Comparison of ENCODE assay signal across 13 cellular contexts in the genomic region with DNA sequence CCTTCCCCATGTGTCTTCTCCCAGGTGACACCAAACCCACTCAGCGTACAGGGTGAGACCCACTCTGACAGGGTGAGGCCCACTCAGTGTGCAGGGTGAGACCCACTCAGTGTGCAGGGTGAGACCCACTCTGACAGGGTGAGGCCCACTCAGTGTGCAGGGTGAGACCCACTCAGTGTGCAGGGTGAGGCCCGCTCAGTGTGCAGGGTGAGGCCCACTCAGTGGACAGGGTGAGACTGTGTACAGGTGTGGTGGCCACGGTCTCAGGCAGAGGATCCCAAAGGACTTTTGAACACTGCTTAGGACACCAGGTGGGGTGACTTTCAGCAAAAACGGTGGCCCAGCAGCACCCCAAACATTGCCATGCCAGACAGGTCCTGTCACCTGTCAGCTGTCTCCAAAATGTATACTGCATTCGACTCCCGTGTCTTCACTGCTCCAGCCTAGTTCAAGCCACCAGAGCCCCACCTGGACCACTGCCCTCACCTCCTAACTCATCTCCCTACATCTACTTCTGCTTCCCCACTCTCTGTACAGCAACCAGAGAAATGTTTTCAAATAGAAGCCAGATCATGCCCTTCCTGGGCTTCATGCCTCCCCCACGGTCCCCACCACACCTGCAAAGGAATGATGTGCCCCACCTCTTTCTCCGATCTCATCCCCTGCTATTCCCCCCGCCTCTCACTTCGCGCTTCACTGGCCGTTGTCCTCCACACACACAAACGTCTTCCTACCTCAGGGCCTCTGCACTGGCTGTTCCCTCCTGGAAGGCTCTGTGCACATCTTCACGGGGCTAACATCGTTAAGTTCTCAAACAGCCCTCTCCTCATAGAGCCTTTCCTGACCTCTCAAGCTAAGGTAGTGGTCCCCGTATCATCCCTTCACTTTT. TPM values are rescaled to one million over a fixed set of nuclear protein-coding genes. Genes with fewer than 3 reads are reported as not detected.
DNase-seq lines count a peak whose midpoint lies in the region; ATAC-seq, FAIRE-seq and TF ChIP-seq lines count a peak whose summit lies in the region.
"Had no signal": no experiment of that assay in that cellular context is flagged by ENCODE, and none has a peak within 500 bp of the region (broad histone marks: within the 10 kb centered on the region; RNA-seq: fewer than 3 reads in every experiment).

No MANE protein-coding gene starts in this region.

- H3K9me3 Mint-ChIP-seq in naive thymus-derived CD4-positive, alpha-beta T cell: no peaks in the 10 kb centered on the region
- H3K9me3 Mint-ChIP-seq: activated CD4-positive, alpha-beta memory T cell treated with anti-CD3 and anti-CD28 coated beads, Interleukin-2, amount 10 ng/mL, durations not matched to agents 7 days and 5 days had no signal

- CTCF ChIA-PET in HepG2 (lab: Yijun Ruan, JAX; ENCODE audit: low intra/inter-chr PET ratio, low total read pairs): no interaction called here
- CTCF ChIA-PET in H1 (lab: Charles Lee; ENCODE audit: partially characterized antibody): interaction anchor here (0.7 to 7.4 kb wide), 7 partner anchors 9 to 67 kb away, joined by 3 to 66 read pairs (median 8); no protein-coding TSS in a partner anchor
- CTCF ChIA-PET in naive thymus-derived CD4-positive, alpha-beta T cell (lab: Charles Lee): no interaction called here

- H2BK120ac ChIP-seq in H1 (replicated peaks; ENCODE audit: low read depth, low read length): no peak overlapping the region

- no peaks in the 10 kb centered on the region for H3K23me2 ChIP-seq in H1 (ENCODE audit: low read depth, low read length)

- H2BK12ac ChIP-seq in H1 (ENCODE audit: low read depth, low read length): 0 out of 2 replicates have a peak overlapping the region, but pooled peaks have one; percentile 17

- no peak overlapping the region for H3K18ac ChIP-seq in H1 (ENCODE audit: extremely low read depth, low read length)

- ATAC-seq in HepG2 (peak; percentile 9; the same call in 1 of the 3 replicates), right lobe of liver (no peak), HG03432 (IDR thresholded peaks at IDR 0.05; ENCODE audit: unreplicated experiment) (no peak)
- ATAC-seq in naive thymus-derived CD4-positive, alpha-beta T cell: peak; percentile 34

- H3K27ac ChIP-seq in HepG2 (ENCODE audit: extremely low read length, insufficient read depth, low read length): no peak overlapping the region
- H3K27ac ChIP-seq in right lobe of liver: peak overlapping the region in 1 of 3 donors; percentile 36
- no peak overlapping the region for H3K27ac ChIP-seq in H1 (ENCODE audit: low read depth, low read length)
- H3K27ac ChIP-seq in naive thymus-derived CD4-positive, alpha-beta T cell (ENCODE audit: low read depth, low read length): no peak overlapping the region

- no peak overlapping the region for H2BK15ac ChIP-seq in H1 (ENCODE audit: low read length)

- in situ Hi-C loops in HepG2 (cut with HindIII; ENCODE audit: extremely low pct_ligation_motif_present, low pct_unique_long_range_greater_than_20kb) (loop anchor here (5.0 kb wide), 1 partner anchor 53 kb away; the partner anchor contains the start of gene ACBD3), KBM-7 (cut with MboI; ENCODE audit: low pct_unique_long_range_greater_than_20kb, low sequenced_read_pairs) (no loop called here)

- H3K9ac ChIP-seq in HepG2 (ENCODE audit: insufficient read depth, low read depth, low read length) (peak overlapping the region; percentile 47; the same call in 1 of the 2 replicates), H1 (replicated peaks in 1 of 4; ENCODE audit: extremely low read depth in 1 of 4, low read depth in 3 of 4, low read length in 3 of 4) (no peak overlapping the region)

- H3K36me3 ChIP-seq in HepG2 (replicated peaks in 1 of 2; ENCODE audit: control insufficient read depth in 1 of 2, insufficient read depth in 2 of 2, low read length in 2 of 2): no peaks in the 10 kb centered on the region
- no peaks in the 10 kb centered on the region for H3K36me3 ChIP-seq in right lobe of liver
- no peaks in the 10 kb centered on the region for H3K36me3 ChIP-seq in H1 (ENCODE audit: control insufficient read depth in 2 of 4, insufficient read depth in 4 of 4, low read length in 3 of 4)
- H3K36me3 ChIP-seq in naive thymus-derived CD4-positive, alpha-beta T cell (ENCODE audit: control insufficient read depth in 2 of 3, insufficient read depth in 3 of 3, low read length in 3 of 3): no peaks in the 10 kb centered on the region

- H3K23ac ChIP-seq in H1 (ENCODE audit: insufficient read length): no peak overlapping the region

- H4K8ac ChIP-seq in H1 (ENCODE audit: extremely low read depth, insufficient read depth, low read length): no peak overlapping the region

- no peaks in the 10 kb centered on the region for H4K20me1 ChIP-seq in HepG2 (ENCODE audit: insufficient read depth, low read length)
- no peaks in the 10 kb centered on the region for H4K20me1 ChIP-seq in H1 (replicated peaks in 1 of 2; ENCODE audit: control insufficient read depth in 1 of 2, insufficient read depth in 2 of 2, low read length in 2 of 2)

- H3K4me2 ChIP-seq in HepG2 (ENCODE audit: low read depth, low read length) (no peak overlapping the region), H1 (ENCODE audit: insufficient read depth in 1 of 2, low read depth in 2 of 2, low read length in 2 of 2) (no peak overlapping the region)

- POLR2A ChIA-PET in HepG2 (lab: Yijun Ruan, JAX): no interaction called here
- POLR2A ChIA-PET in H1 (lab: Charles Lee; ENCODE audit: partially characterized antibody): interaction anchor here (1.1 to 1.9 kb wide), 4 partner anchors 11 to 24 kb away, joined by 3 to 17 read pairs (median 5); no protein-coding TSS in a partner anchor
- POLR2A ChIA-PET in naive thymus-derived CD4-positive, alpha-beta T cell (lab: Charles Lee): interaction anchor here (0.8 kb wide), 1 partner anchor 15 kb away, joined by 3 read pairs; no protein-coding TSS in a partner anchor

- 0 out of 2 replicates have a peak overlapping the region, but pooled peaks have one; percentile 32 for H2BK5ac ChIP-seq in H1 (ENCODE audit: low read depth, low read length)

- H4K5ac ChIP-seq in H1 (ENCODE audit: insufficient read length, low read depth, low read length): no peak overlapping the region

- H2AK5ac ChIP-seq in H1 (ENCODE audit: low read depth, low read length): no peak overlapping the region

- H3K4me1 Mint-ChIP-seq in naive thymus-derived CD4-positive, alpha-beta T cell: peaks cover 0 to 5% (median 0%) of the 10 kb centered on the region in 7 donors
- H3K4me1 Mint-ChIP-seq: activated CD4-positive, alpha-beta memory T cell treated with anti-CD3 and anti-CD28 coated beads, Interleukin-2, amount 10 ng/mL, durations not matched to agents 7 days and 5 days had no signal

- TF ChIP-seq RAD21 in HepG2 (CRISPR knock-in tag; IDR thresholded peaks at IDR 0.05) (no peak), H1 (IDR thresholded peaks at IDR 0.05 in 1 of 2, conservative IDR thresholded peaks at IDR 0.05 in 1 of 2; ENCODE audit: low read depth in 2 of 2, low read length in 2 of 2) (no peak)

- TF ChIP-seq EP300 in HepG2 (IDR thresholded peaks at IDR 0.05; ENCODE audit: low read depth in 2 of 2, low read length in 2 of 2) (no peak), HepG2 (CRISPR knock-in tag; IDR thresholded peaks at IDR 0.05; ENCODE audit: borderline replicate concordance) (no peak), H1 (IDR thresholded peaks at IDR 0.05; ENCODE audit: borderline replicate concordance in 1 of 2, low read depth in 2 of 2, low read length in 2 of 2) (no peak)

- H4K91ac ChIP-seq in H1 (replicated peaks; ENCODE audit: insufficient read length, low read length): no peak overlapping the region

- H3K4ac ChIP-seq in H1 (replicated peaks; ENCODE audit: insufficient read length, low read depth, low read length): no peak overlapping the region

- H3K56ac ChIP-seq in H1 (replicated peaks; ENCODE audit: insufficient read length, low read depth, low read length): no peak overlapping the region

- 86% methylated on average over 16 of the region's 16 CpGs for WGBS in HepG2 (ENCODE audit: low lambda C conversion rate)
- 50% methylated on average over 12 of the region's 16 CpGs for WGBS in right lobe of liver (ENCODE audit: insufficient coverage, low coverage, low lambda C conversion rate, missing lambda C conversion rate)
- WGBS in H1 (ENCODE audit: extremely low coverage in 1 of 2, insufficient coverage in 1 of 2, insufficient read length in 1 of 2, insufficient replicate concordance in 2 of 2, low coverage in 1 of 2, low lambda C conversion rate in 2 of 2, missing lambda C conversion rate in 1 of 2), 2 experiments: 85% methylated on average over 16 of the region's 16 CpGs; no CpG with 5 or more reads in 1 of the 2 experiments

- H3K27me3 ChIP-seq in HepG2 (ENCODE audit: control insufficient read depth in 1 of 2, insufficient read depth in 2 of 2, low read length in 2 of 2) (no peaks in the 10 kb centered on the region), right lobe of liver (no peaks in the 10 kb centered on the region), H1 (replicated peaks in 1 of 4; ENCODE audit: control insufficient read depth in 3 of 4, extremely low read depth in 1 of 4, insufficient read depth in 3 of 4, low read length in 3 of 4) (no peaks in the 10 kb centered on the region)
- H3K27me3 ChIP-seq in naive thymus-derived CD4-positive, alpha-beta T cell (ENCODE audit: control insufficient read depth in 2 of 2, insufficient read depth in 2 of 2, low read length in 2 of 2): no peaks in the 10 kb centered on the region

- no peak for FAIRE-seq in HepG2 (lab: Jason Lieb, UNC)
- no peak for FAIRE-seq in H1 (lab: Jason Lieb, UNC)
- FAIRE-seq in urothelium cell line (lab: Jason Lieb, UNC): peak; percentile 46

- no peaks in the 10 kb centered on the region for H3K79me1 ChIP-seq in H1 (ENCODE audit: low read depth, low read length)

- TF ChIP-seq CTCF in HepG2 (CRISPR knock-in tag; IDR thresholded peaks at IDR 0.05): no peak
- no peak for TF ChIP-seq CTCF in right lobe of liver (IDR thresholded peaks at IDR 0.05)
- TF ChIP-seq CTCF in H1 (IDR thresholded peaks at IDR 0.05; ENCODE audit: control extremely low read depth in 1 of 3, insufficient read depth in 1 of 3, low read depth in 1 of 3, low read length in 3 of 3): no peak

- peaks cover 0 to 2% (median 0%) of the 10 kb centered on the region in 5 donors for H3K36me3 Mint-ChIP-seq in naive thymus-derived CD4-positive, alpha-beta T cell

- H3K4me3 Mint-ChIP-seq in naive thymus-derived CD4-positive, alpha-beta T cell: no peak overlapping the region
- H3K4me3 Mint-ChIP-seq: activated CD4-positive, alpha-beta memory T cell treated with anti-CD3 and anti-CD28 coated beads, Interleukin-2, amount 10 ng/mL, durations not matched to agents 7 days and 5 days had no signal

- no peaks in the 10 kb centered on the region for H3K27me3 Mint-ChIP-seq in naive thymus-derived CD4-positive, alpha-beta T cell
- H3K27me3 Mint-ChIP-seq: activated CD4-positive, alpha-beta memory T cell treated with anti-CD3 and anti-CD28 coated beads, Interleukin-2, amount 10 ng/mL, durations not matched to agents 7 days and 5 days had no signal

- peaks cover 49% of the 10 kb centered on the region for H3K4me1 ChIP-seq in HepG2 (ENCODE audit: insufficient read depth, low read length)
- peaks cover 0 to 14% (median 5%) of the 10 kb centered on the region in 4 donors for H3K4me1 ChIP-seq in right lobe of liver
- H3K4me1 ChIP-seq in H1 (replicated peaks in 1 of 4; ENCODE audit: control insufficient read depth in 3 of 4, insufficient read depth in 4 of 4, low read length in 3 of 4): peaks cover 3 to 11% (median 7%) of the 10 kb centered on the region in 4 experiments; a peak in 6 of 7 replicates
- no peaks in the 10 kb centered on the region for H3K4me1 ChIP-seq in naive thymus-derived CD4-positive, alpha-beta T cell (ENCODE audit: control insufficient read depth in 2 of 2, insufficient read depth in 2 of 2, low read length in 2 of 2)

- no peak overlapping the region for H2AFZ ChIP-seq in HepG2 (ENCODE audit: low read length)
- no peak overlapping the region for H2AFZ ChIP-seq in H1 (ENCODE audit: low read length)

- H3K4me3 ChIP-seq in HepG2 (replicated peaks in 1 of 3; ENCODE audit: insufficient read depth in 1 of 3, low read depth in 2 of 3, low read length in 3 of 3): no peak overlapping the region
- H3K4me3 ChIP-seq in right lobe of liver: no peak overlapping the region
- H3K4me3 ChIP-seq in H1 (ENCODE audit: extremely low read depth in 1 of 4, insufficient read depth in 2 of 4, low read depth in 3 of 4, low read length in 4 of 4): no peak overlapping the region
- H3K4me3 ChIP-seq in naive thymus-derived CD4-positive, alpha-beta T cell (ENCODE audit: low read length): no peak overlapping the region

- no TSS peak for BruUV-seq in HepG2 (replicated peaks; lab: Mats Ljungman, UMichigan)

- TF ChIP-seq POLR2A in HepG2 (IDR thresholded peaks at IDR 0.05; ENCODE audit: insufficient read depth in 1 of 2, low read depth in 2 of 2, low read length in 2 of 2) (no peak), right lobe of liver (IDR thresholded peaks at IDR 0.05) (no peak), H1 (IDR thresholded peaks at IDR 0.05; ENCODE audit: control extremely low read depth in 1 of 2, low read depth in 2 of 2, low read length in 2 of 2) (no peak)

- DNase-seq in HepG2 (ENCODE audit: low spot score) (no peak), right lobe of liver (no peak), H1 (ENCODE audit: low read depth in 1 of 2, low spot score in 2 of 2) (peak in 1 of 2 experiments; percentile 39), urothelium cell line (ENCODE audit: low spot score) (no peak), KBM-7 (no peak)
- no peak for DNase-seq in naive thymus-derived CD4-positive, alpha-beta T cell
- no peak for DNase-seq in activated CD4-positive, alpha-beta T cell treated with anti-CD3 and anti-CD28 coated beads for 48 hours
- DNase-seq: activated CD4-positive, alpha-beta memory T cell treated with anti-CD3 and anti-CD28 coated beads, Interleukin-2, amount 10 ng/mL, durations not matched to agents 7 days and 5 days; cortex of kidney; GDM1; stimulated activated CD4-positive, alpha-beta T cell treated with anti-CD3 and anti-CD28 coated beads, Interleukin-15, amount 100 ng/mL, for 24 hours; stimulated activated CD8-positive, alpha-beta memory T cell treated with anti-CD3 and anti-CD28 coated beads, Interleukin-4, amount 100 ng/mL, for 48 hours had no signal

- H3K9me3 ChIP-seq in HepG2 (ENCODE audit: low read length): no peaks in the 10 kb centered on the region
- H3K9me3 ChIP-seq in right lobe of liver: no peaks in the 10 kb centered on the region
- H3K9me3 ChIP-seq in H1 (ENCODE audit: insufficient read depth in 2 of 2, low read depth in 1 of 2, low read length in 1 of 2): no peaks in the 10 kb centered on the region
- H3K9me3 ChIP-seq in naive thymus-derived CD4-positive, alpha-beta T cell (ENCODE audit: control insufficient read depth in 2 of 3, low read length in 3 of 3): no peaks in the 10 kb centered on the region

- intact Hi-C loops in HepG2 (cut with micrococcal nuclease; ENCODE audit: unreplicated experiment) (no loop called here), right lobe of liver (cut with DNase I) (no loop called here)
- intact Hi-C loops in naive thymus-derived CD4-positive, alpha-beta T cell (cut with micrococcal nuclease): no loop called here

- no peak overlapping the region for H3K14ac ChIP-seq in H1 (ENCODE audit: insufficient read length)

- H3K79me2 ChIP-seq in HepG2 (ENCODE audit: insufficient read depth, low read length) (no peaks in the 10 kb centered on the region), H1 (ENCODE audit: control insufficient read depth in 1 of 2, insufficient read depth in 2 of 2, low read length in 2 of 2) (no peaks in the 10 kb centered on the region)

- no peak overlapping the region for H2BK20ac ChIP-seq in H1 (ENCODE audit: low read length)

- peak overlapping the region in 1 of 9 donors; percentile 9 for H3K27ac Mint-ChIP-seq in naive thymus-derived CD4-positive, alpha-beta T cell
- H3K27ac Mint-ChIP-seq: activated CD4-positive, alpha-beta memory T cell treated with anti-CD3 and anti-CD28 coated beads, Interleukin-2, amount 10 ng/mL, durations not matched to agents 7 days and 5 days had no signal

RNA-seq across cellular contexts. Expression of gene ACBD3, which starts 52.1 kb away (rescaled TPM):
- total RNA-seq in HepG2 (2016; rRNA removed; fragmentation: Illumina TruSeq; extraction: Trizol) (39.3 and 59.0 TPM in 2 replicates), right lobe of liver (10 to 100 TPM; 14.6 to 23.6 (median 17.5) TPM)
- total RNA-seq in HepG2 (2016; cell fraction: cytosol; rRNA removed; fragmentation: Illumina TruSeq; extraction: Trizol; ENCODE audit: low read depth): 2.3 and 3.6 TPM in 2 replicates
- total RNA-seq in HepG2 (2016; cell fraction: insoluble cytoplasmic fraction; rRNA removed; fragmentation: Illumina TruSeq; extraction: Trizol): 39.7 and 56.7 TPM in 2 replicates
- 10.1 and 13.7 TPM in 2 replicates for total RNA-seq in HepG2 (2016; cell fraction: membrane; rRNA removed; fragmentation: Illumina TruSeq; extraction: Trizol)
- 22.6 and 23.2 TPM in 2 replicates for total RNA-seq in HepG2 (2016; cell fraction: nucleus; rRNA removed; fragmentation: Illumina TruSeq; extraction: Trizol)
- polyA plus RNA-seq in HepG2 (2011; rRNA removed) (19.4 and 24.3 TPM in 2 replicates), H1 (2011; rRNA removed) (4.1 and 8.4 TPM in 2 replicates)
- 12.3 and 17.8 TPM in 2 replicates for polyA plus RNA-seq in HepG2 (2011; cell fraction: cytosol; rRNA removed)
- 8.4 and 8.6 TPM in 2 replicates for polyA plus RNA-seq in HepG2 (2011; cell fraction: nucleus; rRNA removed)
- polyA plus RNA-seq in HepG2 (2012): 17.3 and 26.9 TPM in 2 replicates
- 1.1 and 1.2 TPM in 2 replicates for polyA plus RNA-seq in HepG2 (2016; cell fraction: cytosol; fragmentation: Illumina TruSeq; extraction: Trizol; ENCODE audit: low read depth)
- 54.1 and 54.3 TPM in 2 replicates for polyA plus RNA-seq in HepG2 (2016; cell fraction: insoluble cytoplasmic fraction; fragmentation: Illumina TruSeq; extraction: Trizol; ENCODE audit: low read depth)
- 4.5 and 5.6 TPM in 2 replicates for polyA plus RNA-seq in HepG2 (2016; cell fraction: membrane; fragmentation: Illumina TruSeq; extraction: Trizol; ENCODE audit: low read depth)
- 27.5 and 28.4 TPM in 2 replicates for polyA plus RNA-seq in HepG2 (2016; cell fraction: nucleus; fragmentation: Illumina TruSeq; extraction: Trizol; ENCODE audit: insufficient read depth, low read depth)
- polyA minus RNA-seq in HepG2 (2011; rRNA and poly(A)+ RNA removed; ENCODE audit: low replicate concordance): 11.0 and 11.5 TPM in 2 replicates
- 28.0 and 28.4 TPM in 2 replicates for polyA minus RNA-seq in HepG2 (2011; cell fraction: cytosol; rRNA and poly(A)+ RNA removed)
- 17.9 and 19.4 TPM in 2 replicates for polyA minus RNA-seq in HepG2 (2011; cell fraction: nucleus; rRNA and poly(A)+ RNA removed)
- 28.2 and 29.4 TPM in 2 replicates for total RNA-seq in H1 (2021; fragmentation: NEBNext Ultra II Directional; extraction: Animal tissue kit (Norgen Biotek cat#: 25700))
- polyA plus RNA-seq in H1 (2011; cell fraction: cytosol; rRNA removed): 13.3 TPM
- polyA plus RNA-seq in H1 (2011; cell fraction: nucleus; rRNA removed): 3.3 TPM
- 13.0 to 20.7 TPM (median 14.7 TPM) in 4 replicates for polyA plus RNA-seq in H1 (2012, experiment 1 of 2)
- 8.4 TPM for polyA plus RNA-seq in H1 (2012, experiment 2 of 2)
- 14.7 TPM for polyA plus RNA-seq in H1 (2013, experiment 1 of 2)
- polyA plus RNA-seq in H1 (2013, experiment 2 of 2): 14.5 TPM
- polyA minus RNA-seq in H1 (2011; rRNA and poly(A)+ RNA removed): 14.5 and 17.4 TPM in 2 replicates
- polyA minus RNA-seq in H1 (2011; cell fraction: cytosol; rRNA and poly(A)+ RNA removed): 22.2 TPM
- 9.6 TPM for polyA minus RNA-seq in H1 (2011; cell fraction: nucleus; rRNA and poly(A)+ RNA removed)
- 10 to 100 TPM; 19.6 to 29.9 (median 26.1) TPM for total RNA-seq in naive thymus-derived CD4-positive, alpha-beta T cell
- 10 to 100 TPM; 15.4 to 21.3 TPM for polyA plus RNA-seq in naive thymus-derived CD4-positive, alpha-beta T cell

Comparison
In these comparisons a context has a peak if more than half of its experiments do, and no peak if none do; other contexts are left out.
1. ATAC-seq: peak in HepG2 (single experiment) and naive thymus-derived CD4-positive, alpha-beta T cell (single experiment); none in right lobe of liver (0 of 4) and HG03432 (single experiment).